Comparison of ENCODE assay signal across 8 cellular contexts in genomic region chr14:70972107-70972976, GRCh38.
DNase-seq lines count a peak whose midpoint lies in the region; ATAC-seq and TF ChIP-seq lines count a peak whose summit lies in the region.

No MANE protein-coding gene starts in this region.

- H3K4me2 ChIP-seq in OCI-LY7 (ENCODE audit: low read length): no peak overlapping the region

- H2AFZ ChIP-seq in OCI-LY7 (ENCODE audit: low read length): no peak overlapping the region

- H4K20me1 ChIP-seq in OCI-LY7 (ENCODE audit: insufficient read depth, low read length): no peaks in the 10 kb centered on the region

- H3K27ac Mint-ChIP-seq in naive B cell: peak overlapping the region in 5 of 6 donors; percentile 22 to 93 (median 52)

- no peaks in the 10 kb centered on the region for H3K9me2 ChIP-seq in OCI-LY7 (ENCODE audit: insufficient read depth, low read length)

- H3K4me3 Mint-ChIP-seq in naive B cell: no peak overlapping the region

- H3K79me2 ChIP-seq in OCI-LY7 (ENCODE audit: insufficient read depth, low read depth, low read length): no peaks in the 10 kb centered on the region

- peaks cover 0 to 13% (median 6%) of the 10 kb centered on the region in 3 donors for H3K4me1 Mint-ChIP-seq in naive B cell

- POLR2A ChIA-PET in OCI-LY7 (lab: Charles Lee): interaction anchor here (1.2 kb wide), 1 partner anchor 66 kb away, joined by 5 read pairs; no protein-coding TSS in a partner anchor

- CTCF ChIA-PET in OCI-LY7 (lab: Charles Lee; ENCODE audit: unreplicated experiment): no interaction called here

- H3K4me1 ChIP-seq in OCI-LY7 (ENCODE audit: insufficient read depth, low read length, poor library complexity, severe bottlenecking): no peaks in the 10 kb centered on the region

- intact Hi-C loops in OCI-LY7 (cut with micrococcal nuclease; ENCODE audit: unreplicated experiment): loop anchor here (1.0 kb wide), 1 partner anchor 155 kb away; no protein-coding TSS in a partner anchor

- H3K36me3 Mint-ChIP-seq in naive B cell: peaks cover 5 to 8% of the 10 kb centered on the region in 2 donors

- H3K27ac ChIP-seq in OCI-LY7 (ENCODE audit: low read depth, low read length, poor library complexity, severe bottlenecking): no peak overlapping the region

- ATAC-seq in naive B cell (ENCODE audit: low read depth in 2 of 2) (peak; percentile 65 to 85), HG03378 (IDR thresholded peaks at IDR 0.05; ENCODE audit: unreplicated experiment) (no peak)

- H3K9me3 Mint-ChIP-seq in naive B cell: no peaks in the 10 kb centered on the region

- DNase-seq in DMS153 treated with DMSO at 0.1 percent for 48 hours (lab: John Stamatoyannopoulos, UW; ENCODE audit: unreplicated experiment) (peak; percentile 61), OCI-LY7 (ENCODE audit: low spot score) (peak; percentile 79), activated T-cell treated with anti-CD3 and anti-CD28 coated beads for 1 hour (ENCODE audit: low read depth) (peak; percentile 83), erythroblast (lab: John Stamatoyannopoulos, UW) (peak; percentile 79 to 89), naive B cell (peak; percentile 65)
- DNase-seq in Jurkat, Clone E6-1 (ENCODE audit: low read depth, low spot score): peak; percentile 84
- peak; percentile 64 to 80 for DNase-seq in stimulated activated CD8-positive, alpha-beta memory T cell treated with anti-CD3 and anti-CD28 coated beads, Interleukin-7, amount 100 ng/mL, for 4 hours (ENCODE audit: low read depth in 2 of 2)

- H3K36me3 ChIP-seq in OCI-LY7 (ENCODE audit: insufficient read depth, low read length): peaks cover 21% of the 10 kb centered on the region; the same call in 1 of the 2 replicates

- no peaks in the 10 kb centered on the region for H3K9me3 ChIP-seq in OCI-LY7 (ENCODE audit: low read length)

- BruUV-seq in OCI-LY7 (replicated peaks; lab: Mats Ljungman, UMichigan): no TSS peak

- no peak for TF ChIP-seq POLR2A in erythroblast (IDR thresholded peaks at IDR 0.05; ENCODE audit: low read length)

- H3K4me3 ChIP-seq in Jurkat, Clone E6-1 (ENCODE audit: low read length): no peak overlapping the region
- no peak overlapping the region for H3K4me3 ChIP-seq in OCI-LY7 (ENCODE audit: low read depth, low read length, poor library complexity, severe bottlenecking)

- TF ChIP-seq CTCF in OCI-LY7 (conservative IDR thresholded peaks at IDR 0.05; ENCODE audit: low read length): peak; percentile 97

- no peaks in the 10 kb centered on the region for H3K27me3 Mint-ChIP-seq in naive B cell
